10 cellular contexts compared by ENCODE assay signal in genomic region chr5:55220433-55221185, GRCh38. TPM values are rescaled to one million over a fixed set of nuclear protein-coding genes. Genes with fewer than 3 reads are reported as not detected.
DNase-seq lines count a peak whose midpoint lies in the region; ATAC-seq and TF ChIP-seq lines count a peak whose summit lies in the region.
"Had no signal": no experiment of that assay in that cellular context is flagged by ENCODE, and none has a peak within 500 bp of the region (broad histone marks: within the 10 kb centered on the region; RNA-seq: fewer than 3 reads in every experiment).

No MANE protein-coding gene starts in this region.

- 2% methylated on average over 60 of the region's 62 CpGs for WGBS in smooth muscle cell (ENCODE audit: low lambda C conversion rate)

- no peaks in the 10 kb centered on the region for H3K79me2 ChIP-seq in smooth muscle cell (ENCODE audit: low read depth)

- H3K27me3 ChIP-seq in HUES6 (ENCODE audit: control insufficient read depth, insufficient read depth, low read length) (peaks cover 79% of the 10 kb centered on the region), smooth muscle cell (ENCODE audit: low read depth) (peaks cover 89% of the 10 kb centered on the region)

- no peak overlapping the region for H2AFZ ChIP-seq in smooth muscle cell (ENCODE audit: low read depth)

- H3K4me1 ChIP-seq in HUES6 (ENCODE audit: control insufficient read depth, insufficient read depth, low read length) (peaks cover 11% of the 10 kb centered on the region), smooth muscle cell (ENCODE audit: low read depth) (peaks cover 13% of the 10 kb centered on the region)

- no peaks in the 10 kb centered on the region for H3K36me3 ChIP-seq in HUES6 (ENCODE audit: control insufficient read depth, insufficient read depth, low read length)
- H3K36me3 ChIP-seq in smooth muscle cell (ENCODE audit: low read depth), result no peaks in the 10 kb centered on the region

- no peak overlapping the region for H3K27ac Mint-ChIP-seq in activated naive CD8-positive, alpha-beta T cell

- DNase-seq in iPS-NIHi7 (ENCODE audit: extremely low spot score) (peak; percentile 69), smooth muscle cell (lab: John Stamatoyannopoulos, UW; ENCODE audit: unreplicated experiment) (no peak), MV-4-11 (lab: John Stamatoyannopoulos, UW) (no peak)
- DNase-seq in activated effector memory CD4-positive, alpha-beta T cell treated with anti-CD3 and anti-CD28 coated beads, Interleukin-2, amount 50 U/mL, for 16 hours, result no peak

- H3K4me2 ChIP-seq in smooth muscle cell, result peak overlapping the region; percentile 88

- TF ChIP-seq CTCF in smooth muscle cell (IDR thresholded peaks at IDR 0.05; ENCODE audit: borderline replicate concordance, insufficient read depth, poor library complexity, severe bottlenecking), result no peak

- peaks cover 29% of the 10 kb centered on the region for H3K4me1 Mint-ChIP-seq in activated naive CD8-positive, alpha-beta T cell (ENCODE audit: low read depth)

- H3K4me3 Mint-ChIP-seq in activated naive CD8-positive, alpha-beta T cell, result peak overlapping the region; percentile 79

- no peaks in the 10 kb centered on the region for H3K9me3 Mint-ChIP-seq in activated naive CD8-positive, alpha-beta T cell (ENCODE audit: low read depth)

- no peaks in the 10 kb centered on the region for H3F3A ChIP-seq in smooth muscle cell (ENCODE audit: low read depth)

- peaks cover 2% of the 10 kb centered on the region for H3K36me3 Mint-ChIP-seq in activated naive CD8-positive, alpha-beta T cell

- H3K27ac ChIP-seq in HUES6 (ENCODE audit: low read depth, low read length) (no peak overlapping the region), smooth muscle cell (ENCODE audit: low read depth) (no peak overlapping the region)

- ATAC-seq in GM18873 (IDR thresholded peaks at IDR 0.05; ENCODE audit: low FRiP score, unreplicated experiment) (no peak), HG03095 (IDR thresholded peaks at IDR 0.05; ENCODE audit: unreplicated experiment) (no peak)

- H3K27me3 Mint-ChIP-seq in activated naive CD8-positive, alpha-beta T cell, result peaks cover 50% of the 10 kb centered on the region

- H3K9me3 ChIP-seq in HUES6 (ENCODE audit: control insufficient read depth, insufficient read depth, low read depth, low read length), result no peaks in the 10 kb centered on the region
- H3K9me3 ChIP-seq in smooth muscle cell (replicated peaks; ENCODE audit: low read depth), result no peaks in the 10 kb centered on the region

- no peaks in the 10 kb centered on the region for H4K20me1 ChIP-seq in smooth muscle cell (ENCODE audit: low read depth)

- H3K4me3 ChIP-seq in HUES6 (ENCODE audit: low read depth, low read length) (peak overlapping the region; percentile 64), smooth muscle cell (peak overlapping the region; percentile 44)
- H3K4me3 ChIP-seq: lung had no signal

- H3K9ac ChIP-seq in HUES6 (ENCODE audit: low read length), result peak overlapping the region; percentile 31
- no peak overlapping the region for H3K9ac ChIP-seq in smooth muscle cell (ENCODE audit: low read depth)

RNA-seq across cellular contexts. Expression of gene MCIDAS, which starts 6.5 kb away (rescaled TPM):
- 0.13 TPM in 1 of 2 replicates, not detected in the other for total RNA-seq in smooth muscle cell
- not detected in 2 replicates for polyA plus RNA-seq in smooth muscle cell
- total RNA-seq: T-helper 1 cell treated with Interleukin-12 subunit alpha and Interleukin-12 subunit beta and Interleukin-4 antibody, amounts not matched to agents 30 ng/mL and 1 ng/mL, for 36 hours had no signal

RNA-seq across cellular contexts. Expression of gene CCNO, which starts 12.8 kb away (rescaled TPM):
- total RNA-seq in smooth muscle cell, result 1.7 TPM in 1 of 2 replicates, not detected in the other
- 0.26 TPM in 1 of 2 replicates, not detected in the other for polyA plus RNA-seq in smooth muscle cell
- total RNA-seq: T-helper 1 cell treated with Interleukin-12 subunit alpha and Interleukin-12 subunit beta and Interleukin-4 antibody, amounts not matched to agents 30 ng/mL and 1 ng/mL, for 36 hours had no signal

RNA-seq across cellular contexts. Expression of gene CDC20B, which starts 47.6 kb away (rescaled TPM):
- total RNA-seq in smooth muscle cell, result not detected in 2 replicates
- polyA plus RNA-seq in smooth muscle cell, result 0.11 TPM in 1 of 2 replicates, not detected in the other
